Comparison of ENCODE assay signal across 11 cellular contexts in genomic region chr3:29453278-29453961, GRCh38.
DNase-seq lines count a peak whose midpoint lies in the region; ATAC-seq and TF ChIP-seq lines count a peak whose summit lies in the region.
"Had no signal": no experiment of that assay in that cellular context is flagged by ENCODE, and none has a peak within 500 bp of the region (broad histone marks: within the 10 kb centered on the region; RNA-seq: fewer than 3 reads in every experiment).

No MANE protein-coding gene starts in this region.

- peak; percentile 40 for DNase-seq in A673 (ENCODE audit: low spot score)
- peak; percentile 79 for DNase-seq in NCI-H2171 treated with DMSO at 0.1 percent for 48 hours (lab: John Stamatoyannopoulos, UW)
- DNase-seq in epithelial cell of esophagus (ENCODE audit: low read depth), result peak; percentile 30
- DNase-seq in midbrain (lab: John Stamatoyannopoulos, UW), result peak; percentile 24
- no peak for DNase-seq in activated T-helper 1 cell treated with anti-CD3 and anti-CD28 coated beads, Interleukin-12 subunit alpha, Interleukin-12 subunit beta, Interleukin-2, Interleukin-4 antibody, amounts not matched to agents 30 ng/mL and 10 ng/mL and 1 ng/mL, durations not matched to agents 14 hours and 24 hours and 36 hours (ENCODE audit: low spot score)
- DNase-seq in mesenteric fat pad (ENCODE audit: low spot score), result no peak
- no peak for DNase-seq in ecto neural progenitor cell (ENCODE audit: low spot score)
- DNase-seq: activated effector memory CD4-positive, alpha-beta T cell treated with Interleukin-2 at 50 U/mL for 16 hours had no signal

- TF ChIP-seq CTCF in A673 (conservative IDR thresholded peaks at IDR 0.05; ENCODE audit: low read depth, low read length) (no peak), epithelial cell of esophagus (IDR thresholded peaks at IDR 0.05; ENCODE audit: insufficient read depth, low read depth, low read length, missing control alignments) (no peak)

- no peaks in the 10 kb centered on the region for H3K9me3 Mint-ChIP-seq in activated T-helper 1 cell treated with anti-CD3 and anti-CD28 coated beads, Interleukin-12 subunit alpha, Interleukin-12 subunit beta, Interleukin-2, Interleukin-4 antibody, amounts not matched to agents 30 ng/mL and 10 ng/mL and 1 ng/mL, durations not matched to agents 14 hours and 24 hours and 36 hours
- H3K9me3 Mint-ChIP-seq: T-helper 1 cell treated with Interleukin-12 subunit alpha and Interleukin-12 subunit beta and Interleukin-4 antibody, amounts not matched to agents 30 μg/mL and 1 μg/mL, for 36 hours had no signal

- H3K27ac ChIP-seq in A673 (ENCODE audit: low read depth, low read length, poor library complexity, severe bottlenecking), result no peak overlapping the region
- H3K27ac ChIP-seq: neutrophil had no signal

- H3K36me3 ChIP-seq in A673 (ENCODE audit: insufficient read depth, low read length, poor library complexity, severe bottlenecking), result no peaks in the 10 kb centered on the region
- H3K36me3 ChIP-seq: neutrophil had no signal

- H3K4me1 Mint-ChIP-seq in activated T-helper 1 cell treated with anti-CD3 and anti-CD28 coated beads, Interleukin-12 subunit alpha, Interleukin-12 subunit beta, Interleukin-2, Interleukin-4 antibody, amounts not matched to agents 30 ng/mL and 10 ng/mL and 1 ng/mL, durations not matched to agents 14 hours and 24 hours and 36 hours (ENCODE audit: low read depth), result no peaks in the 10 kb centered on the region

- no peak overlapping the region for H3K27ac Mint-ChIP-seq in activated T-helper 1 cell treated with anti-CD3 and anti-CD28 coated beads, Interleukin-12 subunit alpha, Interleukin-12 subunit beta, Interleukin-2, Interleukin-4 antibody, amounts not matched to agents 30 ng/mL and 10 ng/mL and 1 ng/mL, durations not matched to agents 14 hours and 24 hours and 36 hours
- H3K27ac Mint-ChIP-seq: T-helper 1 cell treated with Interleukin-12 subunit alpha and Interleukin-12 subunit beta and Interleukin-4 antibody, amounts not matched to agents 30 μg/mL and 1 μg/mL, for 36 hours had no signal

- H3K27me3 ChIP-seq in A673 (replicated peaks; ENCODE audit: insufficient read depth, low read depth, low read length, poor library complexity), result no peaks in the 10 kb centered on the region
- H3K27me3 ChIP-seq: neutrophil had no signal

- H3K9me3 ChIP-seq in A673 (ENCODE audit: low read depth, low read length, poor library complexity, severe bottlenecking), result no peaks in the 10 kb centered on the region
- H3K9me3 ChIP-seq: neutrophil had no signal

- no peaks in the 10 kb centered on the region for H3K36me3 Mint-ChIP-seq in activated T-helper 1 cell treated with anti-CD3 and anti-CD28 coated beads, Interleukin-12 subunit alpha, Interleukin-12 subunit beta, Interleukin-2, Interleukin-4 antibody, amounts not matched to agents 30 ng/mL and 10 ng/mL and 1 ng/mL, durations not matched to agents 14 hours and 24 hours and 36 hours (ENCODE audit: low read depth)

- POLR2A ChIA-PET in A673 (lab: Charles Lee; ENCODE audit: low non-redundant PET), result no interaction called here

- H3K4me1 ChIP-seq in A673 (ENCODE audit: insufficient read depth, low read length, poor library complexity, severe bottlenecking), result peaks cover 16% of the 10 kb centered on the region

- intact Hi-C loops in A673 (cut with micrococcal nuclease; ENCODE audit: unreplicated experiment), result no loop called here
- intact Hi-C loops in activated T-helper 1 cell treated with anti-CD3 and anti-CD28 coated beads, Interleukin-12 subunit alpha, Interleukin-12 subunit beta, Interleukin-2, Interleukin-4 antibody, amounts not matched to agents 30 ng/mL and 10 ng/mL and 1 ng/mL, durations not matched to agents 14 hours and 24 hours and 36 hours (cut with micrococcal nuclease), result no loop called here

- no peak overlapping the region for H3K4me3 ChIP-seq in A673 (ENCODE audit: low read depth, low read length, poor library complexity, severe bottlenecking)
- no peak overlapping the region for H3K4me3 ChIP-seq in epithelial cell of esophagus (ENCODE audit: low read length)

- ATAC-seq in GM21423 (IDR thresholded peaks at IDR 0.05; ENCODE audit: unreplicated experiment), result no peak

- no peaks in the 10 kb centered on the region for H3K27me3 Mint-ChIP-seq in activated T-helper 1 cell treated with anti-CD3 and anti-CD28 coated beads, Interleukin-12 subunit alpha, Interleukin-12 subunit beta, Interleukin-2, Interleukin-4 antibody, amounts not matched to agents 30 ng/mL and 10 ng/mL and 1 ng/mL, durations not matched to agents 14 hours and 24 hours and 36 hours (ENCODE audit: insufficient read depth)

- no TSS peak for BruUV-seq in A673 (replicated peaks; lab: Mats Ljungman, UMichigan)

- no peak overlapping the region for H3K4me3 Mint-ChIP-seq in activated T-helper 1 cell treated with anti-CD3 and anti-CD28 coated beads, Interleukin-12 subunit alpha, Interleukin-12 subunit beta, Interleukin-2, Interleukin-4 antibody, amounts not matched to agents 30 ng/mL and 10 ng/mL and 1 ng/mL, durations not matched to agents 14 hours and 24 hours and 36 hours
- H3K4me3 Mint-ChIP-seq: T-helper 1 cell treated with Interleukin-12 subunit alpha and Interleukin-12 subunit beta and Interleukin-4 antibody, amounts not matched to agents 30 μg/mL and 1 μg/mL, for 36 hours had no signal

- CTCF ChIA-PET in A673 (lab: Charles Lee), result no interaction called here

Comparison
In these comparisons a context has a peak if more than half of its experiments do, and no peak if none do; other contexts are left out.
1. DNase-seq: peak in A673 (single experiment), NCI-H2171 treated with DMSO at 0.1 percent for 48 hours (single experiment), epithelial cell of esophagus (single experiment) and midbrain (single experiment); none in activated T-helper 1 cell treated with anti-CD3 and anti-CD28 coated beads, Interleukin-12 subunit alpha, Interleukin-12 subunit beta, Interleukin-2, Interleukin-4 antibody, amounts not matched to agents 30 ng/mL and 10 ng/mL and 1 ng/mL, durations not matched to agents 14 hours and 24 hours and 36 hours (single experiment), mesenteric fat pad (single experiment) and ecto neural progenitor cell (single experiment).